ENCODE assay signal across 35 cellular contexts in genomic region chr2:30394096-30394495, GRCh38. TPM values are rescaled to one million over a fixed set of nuclear protein-coding genes. Genes with fewer than 3 reads are reported as not detected.
DNase-seq lines count a peak whose midpoint lies in the region; ATAC-seq, FAIRE-seq and TF ChIP-seq lines count a peak whose summit lies in the region.
"Had no signal": no experiment of that assay in that cellular context is flagged by ENCODE, and none has a peak within 500 bp of the region (broad histone marks: within the 10 kb centered on the region; RNA-seq: fewer than 3 reads in every experiment).

No MANE protein-coding gene starts in this region.

- no peaks in the 10 kb centered on the region for H3K79me2 ChIP-seq in HepG2 (ENCODE audit: insufficient read depth, low read length)

- ATAC-seq in HepG2 = peak; percentile 50; the same call in 2 of the 3 replicates
- ATAC-seq in right lobe of liver = no peak
- ATAC-seq in WTC11 = peak; percentile 39; the same call in 1 of the 2 replicates
- ATAC-seq: effector memory CD8-positive, alpha-beta T cell; GM12878; SK-N-SH treated with all-trans-retinoic acid at 6 μM for 48 hours; stimulated activated memory B cell treated with anti-CD40 and anti-IgM and Interleukin-4, amounts not matched to agents 10 μg/mL and 1 μg/mL and 100 μg/mL, for 72 hours had no signal

- H3K27ac ChIP-seq in HepG2 (ENCODE audit: extremely low read length, insufficient read depth, low read length) (no peak overlapping the region), right lobe of liver (no peak overlapping the region)
- H3K27ac ChIP-seq: 22Rv1, ascending aorta, cardiac muscle cell, coronary artery, heart left ventricle, neural progenitor cell, sigmoid colon had no signal

- H3K4me3 ChIP-seq in HepG2 (replicated peaks in 1 of 3; ENCODE audit: insufficient read depth in 1 of 3, low read depth in 2 of 3, low read length in 3 of 3) = no peak overlapping the region
- no peak overlapping the region for H3K4me3 ChIP-seq in right lobe of liver
- H3K4me3 ChIP-seq: ascending aorta, cardiac muscle cell, coronary artery, GM12878, heart left ventricle, neural progenitor cell, sigmoid colon had no signal

- H3K36me3 ChIP-seq in HepG2 (replicated peaks in 1 of 2; ENCODE audit: control insufficient read depth in 1 of 2, insufficient read depth in 2 of 2, low read length in 2 of 2) (no peaks in the 10 kb centered on the region; a peak in 1 of 5 replicates), right lobe of liver (no peaks in the 10 kb centered on the region)
- H3K36me3 ChIP-seq: ascending aorta, cardiac muscle cell, heart left ventricle, neural progenitor cell, sigmoid colon had no signal

- TF ChIP-seq EP300 in HepG2 (IDR thresholded peaks at IDR 0.05; ENCODE audit: low read depth in 2 of 2, low read length in 2 of 2) (no peak), HepG2 (CRISPR knock-in tag; IDR thresholded peaks at IDR 0.05; ENCODE audit: borderline replicate concordance) (no peak)

- H2AFZ ChIP-seq in HepG2 (ENCODE audit: low read length) = no peak overlapping the region
- H2AFZ ChIP-seq: neural progenitor cell had no signal

- H3K27ac Mint-ChIP-seq in WTC11 = no peak overlapping the region
- H3K27ac Mint-ChIP-seq: activated naive CD8-positive, alpha-beta T cell treated with anti-CD3 and anti-CD28 coated beads for 36 hours; effector memory CD8-positive, alpha-beta T cell; memory B cell; neural progenitor cell; progenitor cell of endocrine pancreas; stimulated activated memory B cell treated with anti-CD40 and anti-IgM and Interleukin-4, amounts not matched to agents 10 μg/mL and 1 μg/mL and 100 μg/mL, for 72 hours had no signal

- no peaks in the 10 kb centered on the region for H3K27me3 Mint-ChIP-seq in WTC11 (ENCODE audit: low read depth)
- H3K27me3 Mint-ChIP-seq: activated naive CD8-positive, alpha-beta T cell treated with anti-CD3 and anti-CD28 coated beads for 36 hours; effector memory CD8-positive, alpha-beta T cell; memory B cell; stimulated activated memory B cell treated with anti-CD40 and anti-IgM and Interleukin-4, amounts not matched to agents 10 μg/mL and 1 μg/mL and 100 μg/mL, for 72 hours had no signal

- intact Hi-C loops in HepG2 (cut with micrococcal nuclease; ENCODE audit: unreplicated experiment) (no loop called here), right lobe of liver (cut with DNase I) (no loop called here)

- H3K27me3 ChIP-seq in HepG2 (ENCODE audit: control insufficient read depth in 1 of 2, insufficient read depth in 2 of 2, low read length in 2 of 2) (0 out of 5 replicates have a peak, but pooled peaks cover 0 to under 1% of the 10 kb centered on the region in 2 experiments), right lobe of liver (no peaks in the 10 kb centered on the region)
- H3K27me3 ChIP-seq: ascending aorta, cardiac muscle cell, heart left ventricle, neural progenitor cell, sigmoid colon had no signal

- FAIRE-seq in HepG2 (lab: Jason Lieb, UNC) = no peak
- FAIRE-seq: GM12878, HTR-8/SVneo had no signal

- in situ Hi-C loops in HepG2 (cut with HindIII; ENCODE audit: extremely low pct_ligation_motif_present, low pct_unique_long_range_greater_than_20kb) = no loop called here

- peaks cover 4% of the 10 kb centered on the region for H3K4me1 Mint-ChIP-seq in WTC11

- no peaks in the 10 kb centered on the region for H3K9me3 Mint-ChIP-seq in WTC11
- H3K9me3 Mint-ChIP-seq: activated naive CD8-positive, alpha-beta T cell treated with anti-CD3 and anti-CD28 coated beads for 36 hours; CD14-positive monocyte; effector memory CD8-positive, alpha-beta T cell; memory B cell; neural progenitor cell; stimulated activated memory B cell treated with anti-CD40 and anti-IgM and Interleukin-4, amounts not matched to agents 10 μg/mL and 1 μg/mL and 100 μg/mL, for 72 hours had no signal

- POLR2A ChIA-PET in HepG2 (lab: Yijun Ruan, JAX) (no interaction called here), WTC11 (lab: Charles Lee) (no interaction called here)

- H3K9ac ChIP-seq in HepG2 (ENCODE audit: insufficient read depth, low read depth, low read length) = no peak overlapping the region
- H3K9ac ChIP-seq: neural progenitor cell had no signal

- CTCF ChIA-PET in HepG2 (lab: Yijun Ruan, JAX; ENCODE audit: low intra/inter-chr PET ratio, low total read pairs) = no interaction called here
- CTCF ChIA-PET in WTC11 (lab: Charles Lee) = interaction anchor here (0.8 to 1.5 kb wide), 2 partner anchors 10 to 318 kb away, joined by 3 to 8 read pairs; no protein-coding TSS in a partner anchor

- TF ChIP-seq POLR2A in HepG2 (IDR thresholded peaks at IDR 0.05; ENCODE audit: insufficient read depth in 1 of 2, low read depth in 2 of 2, low read length in 2 of 2) = no peak
- no peak for TF ChIP-seq POLR2A in right lobe of liver (IDR thresholded peaks at IDR 0.05)

- 16% methylated on average over 5 of the region's 5 CpGs for WGBS in HepG2 (ENCODE audit: low lambda C conversion rate)
- 56% methylated on average over 4 of the region's 5 CpGs for WGBS in right lobe of liver (ENCODE audit: insufficient coverage, low coverage, low lambda C conversion rate, missing lambda C conversion rate)

- TF ChIP-seq CTCF in HepG2 (CRISPR knock-in tag; IDR thresholded peaks at IDR 0.05) (no peak), right lobe of liver (IDR thresholded peaks at IDR 0.05) (no peak), WTC11 (IDR thresholded peaks at IDR 0.05) (no peak)

- DNase-seq in DMS 273 (lab: John Stamatoyannopoulos, UW; ENCODE audit: unreplicated experiment) (peak; percentile 25), DMS 273 treated with DMSO at 0.1 percent for 48 hours (lab: John Stamatoyannopoulos, UW) (no peak), HepG2 (ENCODE audit: low spot score) (no peak), right lobe of liver (no peak), WTC11 (ENCODE audit: low spot score) (no peak), dermis blood vessel endothelial cell (no peak), UCSD-AML1 (lab: John Stamatoyannopoulos, UW; ENCODE audit: unreplicated experiment) (no peak)
- no peak for DNase-seq in NK-92 treated with Interleukin-12 subunit alpha and Interleukin-12 subunit beta, amount 100 ng/mL, for 24 hours (lab: John Stamatoyannopoulos, UW)
- DNase-seq: activated CD4-positive, alpha-beta T cell treated with anti-CD3 and anti-CD28 coated beads for 4 hours; activated CD8-positive, alpha-beta memory T cell treated with anti-CD3 and anti-CD28 coated beads for 24 hours; activated effector memory CD4-positive, alpha-beta T cell treated with anti-CD3 and anti-CD28 coated beads, Interleukin-2, amount 50 U/mL, for 16 hours; activated naive CD8-positive, alpha-beta T cell treated with anti-CD3 and anti-CD28 coated beads for 36 hours; effector memory CD8-positive, alpha-beta T cell; EL; erythroblast; heart left ventricle; KBM-7; kidney glomerular epithelial cell; NCI-H187; NCI-H526 treated with DMSO at 0.1 percent for 48 hours; sigmoid colon; stimulated activated CD4-positive, alpha-beta T cell treated with anti-CD3 and anti-CD28 coated beads, Interleukin-4, amount 100 ng/mL, for 24 hours; substantia nigra had no signal

- no peak for TF ChIP-seq RAD21 in HepG2 (CRISPR knock-in tag; IDR thresholded peaks at IDR 0.05)

- BruUV-seq in HepG2 (replicated peaks; lab: Mats Ljungman, UMichigan) = no TSS peak

- no peaks in the 10 kb centered on the region for H3K36me3 Mint-ChIP-seq in WTC11
- H3K36me3 Mint-ChIP-seq: activated naive CD8-positive, alpha-beta T cell treated with anti-CD3 and anti-CD28 coated beads for 36 hours; CD14-positive monocyte; memory B cell; neural progenitor cell; stimulated activated memory B cell treated with anti-CD40 and anti-IgM and Interleukin-4, amounts not matched to agents 10 μg/mL and 1 μg/mL and 100 μg/mL, for 72 hours had no signal

- H3K9me3 ChIP-seq in HepG2 (ENCODE audit: low read length) = no peaks in the 10 kb centered on the region
- H3K9me3 ChIP-seq in right lobe of liver = no peaks in the 10 kb centered on the region
- H3K9me3 ChIP-seq: ascending aorta, heart left ventricle, sigmoid colon had no signal

- H4K20me1 ChIP-seq in HepG2 (ENCODE audit: insufficient read depth, low read length) = no peaks in the 10 kb centered on the region

- H3K4me2 ChIP-seq in HepG2 (ENCODE audit: low read depth, low read length) = no peak overlapping the region
- H3K4me2 ChIP-seq: neural progenitor cell had no signal

- H3K4me3 Mint-ChIP-seq in WTC11 = no peak overlapping the region
- H3K4me3 Mint-ChIP-seq: activated naive CD8-positive, alpha-beta T cell treated with anti-CD3 and anti-CD28 coated beads for 36 hours; CD14-positive monocyte; effector memory CD8-positive, alpha-beta T cell; memory B cell; neural progenitor cell; stimulated activated memory B cell treated with anti-CD40 and anti-IgM and Interleukin-4, amounts not matched to agents 10 μg/mL and 1 μg/mL and 100 μg/mL, for 72 hours had no signal

- no peaks in the 10 kb centered on the region for H3K4me1 ChIP-seq in HepG2 (ENCODE audit: insufficient read depth, low read length)
- H3K4me1 ChIP-seq in right lobe of liver = no peaks in the 10 kb centered on the region
- H3K4me1 ChIP-seq: ascending aorta, neural progenitor cell had no signal

RNA-seq across cellular contexts. Expression of gene LCLAT1, which starts 53.0 kb away (rescaled TPM):
- 25.3 and 28.0 TPM in 2 replicates for total RNA-seq in HepG2 (2016; rRNA removed; fragmentation: Illumina TruSeq; extraction: Trizol)
- total RNA-seq in HepG2 (2016; cell fraction: cytosol; rRNA removed; fragmentation: Illumina TruSeq; extraction: Trizol; ENCODE audit: low read depth) = 80.7 and 82.8 TPM in 2 replicates
- 19.9 and 24.2 TPM in 2 replicates for total RNA-seq in HepG2 (2016; cell fraction: insoluble cytoplasmic fraction; rRNA removed; fragmentation: Illumina TruSeq; extraction: Trizol)
- total RNA-seq in HepG2 (2016; cell fraction: membrane; rRNA removed; fragmentation: Illumina TruSeq; extraction: Trizol) = 18.5 and 22.8 TPM in 2 replicates
- total RNA-seq in HepG2 (2016; cell fraction: nucleus; rRNA removed; fragmentation: Illumina TruSeq; extraction: Trizol) = 34.7 and 44.8 TPM in 2 replicates
- polyA plus RNA-seq in HepG2 (2011; rRNA removed) = 13.5 and 18.0 TPM in 2 replicates
- 9.8 and 13.3 TPM in 2 replicates for polyA plus RNA-seq in HepG2 (2011; cell fraction: cytosol; rRNA removed)
- polyA plus RNA-seq in HepG2 (2011; cell fraction: nucleus; rRNA removed) = 6.6 and 8.6 TPM in 2 replicates
- polyA plus RNA-seq in HepG2 (2012) = 6.9 and 8.2 TPM in 2 replicates
- polyA plus RNA-seq in HepG2 (2016; cell fraction: cytosol; fragmentation: Illumina TruSeq; extraction: Trizol; ENCODE audit: low read depth) = 0.61 and 0.95 TPM in 2 replicates
- polyA plus RNA-seq in HepG2 (2016; cell fraction: insoluble cytoplasmic fraction; fragmentation: Illumina TruSeq; extraction: Trizol; ENCODE audit: low read depth) = 9.0 and 9.3 TPM in 2 replicates
- 1.7 and 2.1 TPM in 2 replicates for polyA plus RNA-seq in HepG2 (2016; cell fraction: membrane; fragmentation: Illumina TruSeq; extraction: Trizol; ENCODE audit: low read depth)
- 17.9 and 20.3 TPM in 2 replicates for polyA plus RNA-seq in HepG2 (2016; cell fraction: nucleus; fragmentation: Illumina TruSeq; extraction: Trizol; ENCODE audit: insufficient read depth, low read depth)
- 32.9 and 35.0 TPM in 2 replicates for polyA minus RNA-seq in HepG2 (2011; rRNA and poly(A)+ RNA removed; ENCODE audit: low replicate concordance)
- 31.9 and 43.3 TPM in 2 replicates for polyA minus RNA-seq in HepG2 (2011; cell fraction: cytosol; rRNA and poly(A)+ RNA removed)
- 48.0 and 49.5 TPM in 2 replicates for polyA minus RNA-seq in HepG2 (2011; cell fraction: nucleus; rRNA and poly(A)+ RNA removed)
- 10 to 100 TPM; 11.1 to 14.0 (median 12.0) TPM for total RNA-seq in right lobe of liver
- 18.9 to 22.3 TPM (median 22.1 TPM) in 3 replicates for total RNA-seq in WTC11 (2021)
- total RNA-seq in dermis blood vessel endothelial cell = 14.6 and 15.4 TPM in 2 replicates

Comparison
In these comparisons a context has a peak if more than half of its experiments do, and no peak if none do; other contexts are left out.
1. ATAC-seq: peak in HepG2 (single experiment) and WTC11 (single experiment); none in right lobe of liver (0 of 4).